3 cellular contexts compared by ENCODE assay signal in the genomic region with DNA sequence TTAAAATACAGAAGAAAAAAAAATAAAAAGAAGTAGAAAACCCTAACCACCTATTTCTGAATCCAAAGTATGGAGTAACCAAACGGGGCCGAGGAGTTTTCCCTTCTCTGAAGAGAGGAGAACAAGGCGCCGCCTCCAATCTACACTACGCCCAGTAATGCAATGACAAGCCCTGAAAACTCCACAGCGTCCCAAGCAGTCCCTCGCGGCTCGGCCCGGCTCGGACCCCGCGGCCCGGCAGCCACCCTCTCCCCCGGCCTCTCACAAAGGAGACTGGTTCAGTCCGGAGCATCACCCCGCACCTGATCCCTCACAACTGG.
TF ChIP-seq lines count a peak whose summit lies in the region.

No MANE protein-coding gene starts in this region.

TF ChIP-seq in HEK293, 187 proteins besides CTCF, POLR2A, EP300 and RAD21:
- TF ChIP-seq, protein P1, sequence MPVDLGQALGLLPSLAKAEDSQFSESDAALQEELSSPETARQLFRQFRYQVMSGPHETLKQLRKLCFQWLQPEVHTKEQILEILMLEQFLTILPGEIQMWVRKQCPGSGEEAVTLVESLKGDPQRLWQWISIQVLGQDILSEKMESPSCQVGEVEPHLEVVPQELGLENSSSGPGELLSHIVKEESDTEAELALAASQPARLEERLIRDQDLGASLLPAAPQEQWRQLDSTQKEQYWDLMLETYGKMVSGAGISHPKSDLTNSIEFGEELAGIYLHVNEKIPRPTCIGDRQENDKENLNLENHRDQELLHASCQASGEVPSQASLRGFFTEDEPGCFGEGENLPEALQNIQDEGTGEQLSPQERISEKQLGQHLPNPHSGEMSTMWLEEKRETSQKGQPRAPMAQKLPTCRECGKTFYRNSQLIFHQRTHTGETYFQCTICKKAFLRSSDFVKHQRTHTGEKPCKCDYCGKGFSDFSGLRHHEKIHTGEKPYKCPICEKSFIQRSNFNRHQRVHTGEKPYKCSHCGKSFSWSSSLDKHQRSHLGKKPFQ (tag by site-specific recombination; IDR thresholded peaks at IDR 0.05) = no peak
- TF ChIP-seq ZNF324 (tag by site-specific recombination; IDR thresholded peaks at IDR 0.05) (0 out of 2 replicates have a peak, but pooled peaks have one; percentile 34), ZNF600 (tag by site-specific recombination; IDR thresholded peaks at IDR 0.05) (peak; percentile 74; the same call in 1 of the 2 replicates), ZBTB7A (tag by site-specific recombination; IDR thresholded peaks at IDR 0.05; ENCODE audit: low read depth) (no peak), ZNF624 (tag by site-specific recombination; IDR thresholded peaks at IDR 0.05) (no peak)
- TF ChIP-seq, protein P2, sequence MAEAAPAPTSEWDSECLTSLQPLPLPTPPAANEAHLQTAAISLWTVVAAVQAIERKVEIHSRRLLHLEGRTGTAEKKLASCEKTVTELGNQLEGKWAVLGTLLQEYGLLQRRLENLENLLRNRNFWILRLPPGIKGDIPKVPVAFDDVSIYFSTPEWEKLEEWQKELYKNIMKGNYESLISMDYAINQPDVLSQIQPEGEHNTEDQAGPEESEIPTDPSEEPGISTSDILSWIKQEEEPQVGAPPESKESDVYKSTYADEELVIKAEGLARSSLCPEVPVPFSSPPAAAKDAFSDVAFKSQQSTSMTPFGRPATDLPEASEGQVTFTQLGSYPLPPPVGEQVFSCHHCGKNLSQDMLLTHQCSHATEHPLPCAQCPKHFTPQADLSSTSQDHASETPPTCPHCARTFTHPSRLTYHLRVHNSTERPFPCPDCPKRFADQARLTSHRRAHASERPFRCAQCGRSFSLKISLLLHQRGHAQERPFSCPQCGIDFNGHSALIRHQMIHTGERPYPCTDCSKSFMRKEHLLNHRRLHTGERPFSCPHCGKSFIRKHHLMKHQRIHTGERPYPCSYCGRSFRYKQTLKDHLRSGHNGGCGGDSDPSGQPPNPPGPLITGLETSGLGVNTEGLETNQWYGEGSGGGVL (tag by site-specific recombination; IDR thresholded peaks at IDR 0.05) = no peak

TF ChIP-seq in SK-N-SH, 30 proteins besides CTCF, POLR2A, EP300 and RAD21:
- TF ChIP-seq MXI1 (IDR thresholded peaks at IDR 0.05; ENCODE audit: low read depth, low read length) = no peak
- TF ChIP-seq TEAD4 (IDR thresholded peaks at IDR 0.05; ENCODE audit: borderline replicate concordance, insufficient read depth) = no peak
- TF ChIP-seq FOXJ3 (CRISPR knock-in tag; IDR thresholded peaks at IDR 0.05) = no peak
- no peak for TF ChIP-seq JUND (IDR thresholded peaks at IDR 0.05)
- no peak for TF ChIP-seq RCOR1 (IDR thresholded peaks at IDR 0.05; ENCODE audit: low read length)
- TF ChIP-seq, protein P3, sequence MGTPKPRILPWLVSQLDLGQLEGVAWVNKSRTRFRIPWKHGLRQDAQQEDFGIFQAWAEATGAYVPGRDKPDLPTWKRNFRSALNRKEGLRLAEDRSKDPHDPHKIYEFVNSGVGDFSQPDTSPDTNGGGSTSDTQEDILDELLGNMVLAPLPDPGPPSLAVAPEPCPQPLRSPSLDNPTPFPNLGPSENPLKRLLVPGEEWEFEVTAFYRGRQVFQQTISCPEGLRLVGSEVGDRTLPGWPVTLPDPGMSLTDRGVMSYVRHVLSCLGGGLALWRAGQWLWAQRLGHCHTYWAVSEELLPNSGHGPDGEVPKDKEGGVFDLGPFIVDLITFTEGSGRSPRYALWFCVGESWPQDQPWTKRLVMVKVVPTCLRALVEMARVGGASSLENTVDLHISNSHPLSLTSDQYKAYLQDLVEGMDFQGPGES (IDR thresholded peaks at IDR 0.05; ENCODE audit: low read depth, low read length) = no peak

TF ChIP-seq in GM12891, 5 proteins besides CTCF, POLR2A, EP300 and RAD21:
- no peak for TF ChIP-seq POU2F2 (IDR thresholded peaks at IDR 0.05; ENCODE audit: low read depth, low read length)
- TF ChIP-seq POLR2AphosphoS5 (IDR thresholded peaks at IDR 0.05; ENCODE audit: low read depth, low read length) = no peak
- TF ChIP-seq TAF1 (IDR thresholded peaks at IDR 0.05; ENCODE audit: low read depth, low read length) = no peak
- TF ChIP-seq PAX5 (IDR thresholded peaks at IDR 0.05; ENCODE audit: insufficient read depth, low read length, severe bottlenecking) = no peak
- TF ChIP-seq SPI1 (IDR thresholded peaks at IDR 0.05; ENCODE audit: low read depth, low read length) = no peak
TF ChIP-seq in GM12891: peak in this region for 0.
